26 cellular contexts compared by ENCODE assay signal in the genomic region with DNA sequence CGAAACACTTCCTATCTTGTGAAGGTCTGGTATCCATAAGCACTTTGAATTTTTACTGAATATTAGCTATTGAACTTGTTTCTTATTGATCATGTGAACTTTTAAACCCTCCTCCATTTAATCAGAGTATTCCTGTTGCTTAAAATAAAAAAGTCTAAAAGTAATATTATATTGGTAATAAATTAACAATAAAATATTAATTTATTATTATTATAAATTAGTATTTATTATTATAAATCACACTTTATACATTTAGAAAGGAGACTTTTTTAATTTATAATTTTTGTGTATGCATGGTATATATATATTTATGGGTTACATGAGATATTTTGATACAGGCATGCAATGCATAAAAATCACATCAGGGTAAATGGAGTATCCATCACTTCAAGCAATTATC.
DNase-seq lines count a peak whose midpoint lies in the region; ATAC-seq, FAIRE-seq and TF ChIP-seq lines count a peak whose summit lies in the region.
"Had no signal": no experiment of that assay in that cellular context is flagged by ENCODE, and none has a peak within 500 bp of the region (broad histone marks: within the 10 kb centered on the region; RNA-seq: fewer than 3 reads in every experiment).

No MANE protein-coding gene starts in this region.

- H3K4me3 ChIP-seq in ACC112 (ENCODE audit: low read depth, low read length), result no peak overlapping the region
- 0 out of 2 replicates have a peak overlapping the region, but pooled peaks have one; percentile 5 for H3K4me3 ChIP-seq in Karpas-422 (ENCODE audit: low read length)
- no peak overlapping the region for H3K4me3 ChIP-seq in kidney (ENCODE audit: low read length in 2 of 2)
- no peak overlapping the region for H3K4me3 ChIP-seq in left ventricle myocardium inferior
- H3K4me3 ChIP-seq: A549, BLaER1, GM12878 had no signal

- H3K27me3 ChIP-seq in ACC112 (ENCODE audit: insufficient read depth, low read length) (no peaks in the 10 kb centered on the region), Karpas-422 (ENCODE audit: low read length) (no peaks in the 10 kb centered on the region), left ventricle myocardium inferior (ENCODE audit: low read depth) (no peaks in the 10 kb centered on the region)
- H3K27me3 ChIP-seq: BE2C, BLaER1 had no signal

- H3K9ac ChIP-seq in Karpas-422 (ENCODE audit: low read length) (no peak overlapping the region), kidney (ENCODE audit: low read length in 2 of 2) (no peak overlapping the region)
- H3K9ac ChIP-seq: BLaER1 had no signal

- H2AFZ ChIP-seq in ACC112 (ENCODE audit: low read length, unreplicated experiment) (peak overlapping the region; percentile 72), Karpas-422 (ENCODE audit: low read length) (no peak overlapping the region)

- no peaks in the 10 kb centered on the region for H3K79me2 ChIP-seq in ACC112 (ENCODE audit: control insufficient read depth, insufficient read depth, low read length, unreplicated experiment)
- no peaks in the 10 kb centered on the region for H3K79me2 ChIP-seq in Karpas-422 (ENCODE audit: low read length)

- peaks cover 40% of the 10 kb centered on the region for H3K9me3 ChIP-seq in Karpas-422 (ENCODE audit: low read length)
- no peaks in the 10 kb centered on the region for H3K9me3 ChIP-seq in kidney (ENCODE audit: control insufficient read depth in 1 of 2, low read length in 2 of 2)
- peaks cover 9% of the 10 kb centered on the region for H3K9me3 ChIP-seq in left ventricle myocardium inferior (replicated peaks)
- H3K9me3 ChIP-seq: A549, BE2C, BLaER1 had no signal

- H3K4me1 ChIP-seq in ACC112 (ENCODE audit: control insufficient read depth, insufficient read depth, low read length, unreplicated experiment) (peaks cover 8% of the 10 kb centered on the region), Karpas-422 (ENCODE audit: low read length) (no peaks in the 10 kb centered on the region), kidney (ENCODE audit: control insufficient read depth in 1 of 2, insufficient read depth in 1 of 2, low read depth in 1 of 2, low read length in 2 of 2) (no peaks in the 10 kb centered on the region), left ventricle myocardium inferior (no peaks in the 10 kb centered on the region)
- H3K4me1 ChIP-seq: A549, BLaER1 had no signal

- H3K36me3 ChIP-seq in ACC112 (ENCODE audit: insufficient read depth, low read length), result no peaks in the 10 kb centered on the region
- no peaks in the 10 kb centered on the region for H3K36me3 ChIP-seq in Karpas-422 (ENCODE audit: insufficient read depth, low read length)
- H3K36me3 ChIP-seq in kidney (ENCODE audit: control insufficient read depth in 1 of 2, insufficient read depth in 2 of 2, low read length in 2 of 2), result no peaks in the 10 kb centered on the region
- H3K36me3 ChIP-seq in left ventricle myocardium inferior, result no peaks in the 10 kb centered on the region
- H3K36me3 ChIP-seq: BE2C, BLaER1 had no signal

- ATAC-seq in GM19395 (IDR thresholded peaks at IDR 0.05; ENCODE audit: unreplicated experiment), result no peak
- ATAC-seq: A549, GM12878 had no signal

- H3K9me2 ChIP-seq in Karpas-422 (replicated peaks; ENCODE audit: insufficient read depth, low read length), result no peaks in the 10 kb centered on the region

- FAIRE-seq in colon (lab: Jason Lieb, UNC) (peak; percentile 10), kidney (lab: Jason Lieb, UNC) (peak; percentile 63)
- FAIRE-seq: A549, GM12878, GM12892, GM18507 had no signal

- no peak for DNase-seq in Karpas-422
- DNase-seq in kidney, result no peak
- DNase-seq in left ventricle myocardium inferior, result no peak
- no peak for DNase-seq in NCI-H146 treated with DMSO at 0.1 percent for 48 hours (lab: John Stamatoyannopoulos, UW; ENCODE audit: unreplicated experiment)
- no peak for DNase-seq in DMS79 (lab: John Stamatoyannopoulos, UW)
- DNase-seq: 8988T; ACHN; BE2C; C1 segment of cervical spinal cord; CD4-positive, alpha-beta memory T cell; CD4-positive, CD25-positive, alpha-beta regulatory T cell; CD8-positive, alpha-beta memory T cell; COR-L47; DMS 273 treated with DMSO at 0.1 percent for 48 hours; DMS153; DMS53; DMS79 treated with DMSO at 0.1 percent for 48 hours; GDM1 had no signal

- H3K27ac ChIP-seq in ACC112 (ENCODE audit: low read depth, low read length) (no peak overlapping the region), Karpas-422 (ENCODE audit: low read length) (no peak overlapping the region), kidney (ENCODE audit: low read depth in 2 of 2, low read length in 2 of 2) (no peak overlapping the region), left ventricle myocardium inferior (replicated peaks) (no peak overlapping the region)
- H3K27ac ChIP-seq: A549, BLaER1 had no signal

- intact Hi-C loops in kidney (cut with DNase I), result no loop called here
- intact Hi-C loops in left ventricle myocardium inferior (cut with micrococcal nuclease), result no loop called here

- H4K20me1 ChIP-seq in Karpas-422 (ENCODE audit: insufficient read depth, low read depth, low read length), result no peaks in the 10 kb centered on the region
- H4K20me1 ChIP-seq: BLaER1 had no signal

- TF ChIP-seq CTCF in kidney (IDR thresholded peaks at IDR 0.05; ENCODE audit: borderline replicate concordance, extremely low read depth, insufficient read depth), result no peak
- TF ChIP-seq CTCF in left ventricle myocardium inferior (IDR thresholded peaks at IDR 0.05; ENCODE audit: borderline replicate concordance), result no peak

- no peak overlapping the region for H3K4me2 ChIP-seq in Karpas-422 (ENCODE audit: low read depth, low read length, poor library complexity, severe bottlenecking)
- H3K4me2 ChIP-seq: A549, BLaER1 had no signal
